1 cellular context compared by ENCODE assay signal in genomic region chr2:218806346-218806978, GRCh38.
TF ChIP-seq lines count a peak whose summit lies in the region.

No MANE protein-coding gene starts in this region.

TF ChIP-seq in HepG2, 621 proteins besides CTCF, POLR2A, EP300 and RAD21 (continued from another document):
- peak; percentile 66 for TF ChIP-seq PAXIP1 (CRISPR knock-in tag; conservative IDR thresholded peaks at IDR 0.05)
- TF ChIP-seq MBNL3 (CRISPR knock-in tag; conservative IDR thresholded peaks at IDR 0.05), result no peak
- TF ChIP-seq GATAD2A (CRISPR knock-in tag; IDR thresholded peaks at IDR 0.05), result peak; percentile 98
- no peak for TF ChIP-seq ZNF441 (CRISPR knock-in tag; IDR thresholded peaks at IDR 0.05; ENCODE audit: borderline replicate concordance)
- no peak; the same call in 1 of the 2 replicates for TF ChIP-seq YEATS2 (CRISPR knock-in tag; IDR thresholded peaks at IDR 0.05; ENCODE audit: borderline replicate concordance)
- peak; percentile 89 for TF ChIP-seq ZGPAT (CRISPR knock-in tag; IDR thresholded peaks at IDR 0.05)
- peak; percentile 71 for TF ChIP-seq ASH2L (IDR thresholded peaks at IDR 0.05; ENCODE audit: insufficient read length, low read depth, low read length)
- no peak for TF ChIP-seq CSRNP1 (CRISPR knock-in tag; IDR thresholded peaks at IDR 0.05)
- TF ChIP-seq ZNF276 (CRISPR knock-in tag; IDR thresholded peaks at IDR 0.05; ENCODE audit: low read depth), result no peak
- TF ChIP-seq ZNF160 (CRISPR knock-in tag; IDR thresholded peaks at IDR 0.05), result no peak
- TF ChIP-seq ELF3 (CRISPR knock-in tag; IDR thresholded peaks at IDR 0.05), result peak; percentile 61; the same call in 1 of the 2 replicates
- TF ChIP-seq ZMAT3 (CRISPR knock-in tag; conservative IDR thresholded peaks at IDR 0.05), result no peak
- no peak for TF ChIP-seq ZNF251 (CRISPR knock-in tag; IDR thresholded peaks at IDR 0.05)
- no peak for TF ChIP-seq ZNF274 (CRISPR knock-in tag; IDR thresholded peaks at IDR 0.05)
- TF ChIP-seq ZNF17 (CRISPR knock-in tag; IDR thresholded peaks at IDR 0.05), result no peak
- TF ChIP-seq ZNF746 (CRISPR knock-in tag; IDR thresholded peaks at IDR 0.05), result no peak
- no peak for TF ChIP-seq NFYB (CRISPR knock-in tag; IDR thresholded peaks at IDR 0.05)
- TF ChIP-seq MXI1 (IDR thresholded peaks at IDR 0.05; ENCODE audit: borderline replicate concordance, low read depth, low read length), result no peak
- TF ChIP-seq TRAFD1 (CRISPR knock-in tag; IDR thresholded peaks at IDR 0.05; ENCODE audit: borderline replicate concordance), result 0 out of 2 replicates have a peak, but pooled peaks have one; percentile 37
- TF ChIP-seq AHR (CRISPR knock-in tag; IDR thresholded peaks at IDR 0.05), result no peak
- TF ChIP-seq ZNF558 (CRISPR knock-in tag; IDR thresholded peaks at IDR 0.05; ENCODE audit: borderline replicate concordance), result no peak
- no peak; the same call in 1 of the 2 replicates for TF ChIP-seq TFDP2 (CRISPR knock-in tag; IDR thresholded peaks at IDR 0.05)
- TF ChIP-seq ZNF614 (CRISPR knock-in tag; IDR thresholded peaks at IDR 0.05; ENCODE audit: borderline replicate concordance), result peak; percentile 71; the same call in 1 of the 2 replicates
- TF ChIP-seq MAX (IDR thresholded peaks at IDR 0.05), result peak; percentile 45
- peak; percentile 60; the same call in 1 of the 2 replicates for TF ChIP-seq RERE (CRISPR knock-in tag; IDR thresholded peaks at IDR 0.05; ENCODE audit: low read depth)
TF ChIP-seq in HepG2: peak in this region for 191.
